16 cellular contexts compared by ENCODE assay signal in genomic region chr10:14415676-14416307, GRCh38.
"Had no signal": no experiment of that assay in that cellular context is flagged by ENCODE, and none has a peak within 500 bp of the region (broad histone marks: within the 10 kb centered on the region; RNA-seq: fewer than 3 reads in every experiment).

No MANE protein-coding gene starts in this region.

- H3K36me3 ChIP-seq: colonic mucosa, esophagus muscularis mucosa, pancreas, sigmoid colon, stomach, thoracic aorta, uterus had no signal

- H3K4me1 ChIP-seq: colonic mucosa, esophagus muscularis mucosa, pancreas, stomach, uterus had no signal

- H3K27ac Mint-ChIP-seq: T-cell had no signal

- H3K36me3 Mint-ChIP-seq: T-cell had no signal

- H3K9me3 ChIP-seq: colonic mucosa, esophagus muscularis mucosa, pancreas, sigmoid colon, stomach, thoracic aorta, uterus had no signal

- H3K4me3 ChIP-seq: colonic mucosa, esophagus muscularis mucosa, pancreas, sigmoid colon, stomach, thoracic aorta, uterus had no signal

- H3K4me3 Mint-ChIP-seq: neural crest cell, T-cell had no signal

- H3K9me3 Mint-ChIP-seq: neural crest cell, T-cell had no signal

- DNase-seq: activated CD4-positive, alpha-beta T cell treated with anti-CD3 and anti-CD28 coated beads, Interleukin-2, amount 50 U/mL, for 1 hour; activated CD8-positive, alpha-beta memory T cell treated with anti-CD3 and anti-CD28 coated beads for 24 hours; anterior cingulate cortex; colonic mucosa; hypothalamus; pancreas; sigmoid colon; stimulated activated CD4-positive, alpha-beta T cell treated with anti-CD3 and anti-CD28 coated beads, Interleukin-1b, Interleukin-23, amount 100 ng/mL, for 48 hours; stomach; T-cell; T-helper 9 cell; uterus had no signal

- H3K27me3 ChIP-seq: colonic mucosa, esophagus muscularis mucosa, pancreas, sigmoid colon, uterus had no signal

- H3K27ac ChIP-seq: colonic mucosa, esophagus muscularis mucosa, pancreas, sigmoid colon, stomach, thoracic aorta, uterus had no signal

- ATAC-seq: activated CD4-positive, CD25-positive, alpha-beta regulatory T cell treated with anti-CD3 and anti-CD28 coated beads, Interleukin-2, amount 50 U/mL, for 24 hours; pancreas; T-cell had no signal
